In genomic region chr1:246679211-246680177, GRCh38 we compare ENCODE assay signal across 14 cellular contexts. TPM values are rescaled to one million over a fixed set of nuclear protein-coding genes. Genes with fewer than 3 reads are reported as not detected.
DNase-seq lines count a peak whose midpoint lies in the region; ATAC-seq and TF ChIP-seq lines count a peak whose summit lies in the region.
"Had no signal": no experiment of that assay in that cellular context is flagged by ENCODE, and none has a peak within 500 bp of the region (broad histone marks: within the 10 kb centered on the region; RNA-seq: fewer than 3 reads in every experiment).

No MANE protein-coding gene starts in this region.

- TF ChIP-seq POLR2A in vagina (IDR thresholded peaks at IDR 0.05), result no peak

- H3K9me3 ChIP-seq in vagina, result no peaks in the 10 kb centered on the region
- no peaks in the 10 kb centered on the region for H3K9me3 ChIP-seq in colonic mucosa
- H3K9me3 ChIP-seq: neutrophil, thoracic aorta had no signal

- ATAC-seq in stimulated activated naive CD8-positive, alpha-beta T cell treated with anti-CD3 and anti-CD28 coated beads, Interleukin-15, Interleukin-2, amounts not matched to agents 100 U/mL and 50 U/mL, for 24 hours, result peak; percentile 14
- no peak for ATAC-seq in stimulated activated naive CD8-positive, alpha-beta T cell treated with anti-CD3 and anti-CD28 coated beads, Interleukin-15, amount 100 ng/mL, for 72 hours
- no peak for ATAC-seq in activated T-cell treated with anti-CD3 and anti-CD28 coated beads, Interleukin-2, amount 50 U/mL, for 72 hours (replicated peaks in 1 of 2)
- ATAC-seq: activated naive CD8-positive, alpha-beta T cell treated with anti-CD3 and anti-CD28 coated beads, Interleukin-2, amount 50 U/mL, for 24 hours had no signal

- H3K4me3 Mint-ChIP-seq in stimulated activated naive CD8-positive, alpha-beta T cell treated with anti-CD3 and anti-CD28 coated beads, Interleukin-15, amount 100 ng/mL, for 72 hours, result no peak overlapping the region
- H3K4me3 Mint-ChIP-seq in nephron, result no peak overlapping the region
- H3K4me3 Mint-ChIP-seq in activated T-cell treated with anti-CD3 and anti-CD28 coated beads, Interleukin-2, amount 50 U/mL, for 72 hours, result no peak overlapping the region
- H3K4me3 Mint-ChIP-seq: activated naive CD8-positive, alpha-beta T cell treated with anti-CD3 and anti-CD28 coated beads, Interleukin-2, amount 50 U/mL, for 24 hours had no signal

- no peaks in the 10 kb centered on the region for H3K27me3 Mint-ChIP-seq in stimulated activated naive CD8-positive, alpha-beta T cell treated with anti-CD3 and anti-CD28 coated beads, Interleukin-15, amount 100 ng/mL, for 72 hours
- H3K27me3 Mint-ChIP-seq in nephron (ENCODE audit: low read depth), result no peaks in the 10 kb centered on the region
- H3K27me3 Mint-ChIP-seq in activated T-cell treated with anti-CD3 and anti-CD28 coated beads, Interleukin-2, amount 50 U/mL, for 72 hours (ENCODE audit: low read depth), result no peaks in the 10 kb centered on the region
- H3K27me3 Mint-ChIP-seq: activated naive CD8-positive, alpha-beta T cell treated with anti-CD3 and anti-CD28 coated beads, Interleukin-2, amount 50 U/mL, for 24 hours had no signal

- no peaks in the 10 kb centered on the region for H3K4me1 Mint-ChIP-seq in stimulated activated naive CD8-positive, alpha-beta T cell treated with anti-CD3 and anti-CD28 coated beads, Interleukin-15, amount 100 ng/mL, for 72 hours
- H3K4me1 Mint-ChIP-seq in nephron, result peaks cover 56% of the 10 kb centered on the region
- no peaks in the 10 kb centered on the region for H3K4me1 Mint-ChIP-seq in activated T-cell treated with anti-CD3 and anti-CD28 coated beads, Interleukin-2, amount 50 U/mL, for 72 hours (ENCODE audit: low read depth)
- H3K4me1 Mint-ChIP-seq: activated naive CD8-positive, alpha-beta T cell treated with anti-CD3 and anti-CD28 coated beads, Interleukin-2, amount 50 U/mL, for 24 hours had no signal

- no peak overlapping the region for H3K9ac ChIP-seq in colonic mucosa (ENCODE audit: low read depth in 2 of 2, low read length in 2 of 2)

- TF ChIP-seq CTCF in nephron (IDR thresholded peaks at IDR 0.05; ENCODE audit: unreplicated experiment in 3 of 3) (no peak), vagina (IDR thresholded peaks at IDR 0.05) (no peak), colonic mucosa (IDR thresholded peaks at IDR 0.05) (no peak)

- H3K27ac ChIP-seq in vagina (peak overlapping the region; percentile 43), colonic mucosa (no peak overlapping the region)
- H3K27ac ChIP-seq: neutrophil, thoracic aorta had no signal

- H3K9me3 Mint-ChIP-seq in stimulated activated naive CD8-positive, alpha-beta T cell treated with anti-CD3 and anti-CD28 coated beads, Interleukin-15, amount 100 ng/mL, for 72 hours, result peaks cover 0 to 8% of the 10 kb centered on the region in 2 donors
- peaks cover 2% of the 10 kb centered on the region for H3K9me3 Mint-ChIP-seq in nephron
- peaks cover 0 to 2% of the 10 kb centered on the region in 2 donors for H3K9me3 Mint-ChIP-seq in activated T-cell treated with anti-CD3 and anti-CD28 coated beads, Interleukin-2, amount 50 U/mL, for 72 hours

- no peak for DNase-seq in stimulated activated naive CD8-positive, alpha-beta T cell treated with anti-CD3 and anti-CD28 coated beads, Interleukin-15, Interleukin-2, amounts not matched to agents 100 U/mL and 50 U/mL, for 24 hours
- DNase-seq in stimulated activated naive CD8-positive, alpha-beta T cell treated with anti-CD3 and anti-CD28 coated beads, Interleukin-15, amount 100 ng/mL, for 72 hours, result no peak
- DNase-seq in cerebellar cortex (ENCODE audit: low spot score) (peak; percentile 78), vagina (ENCODE audit: extremely low spot score in 2 of 2) (no peak), colonic mucosa (no peak), NCI-H1417 (lab: John Stamatoyannopoulos, UW) (no peak)
- DNase-seq in activated T-cell treated with anti-CD3 and anti-CD28 coated beads, Interleukin-2, amount 50 U/mL, for 72 hours, result no peak
- DNase-seq: activated naive CD8-positive, alpha-beta T cell treated with anti-CD3 and anti-CD28 coated beads, Interleukin-2, amount 50 U/mL, for 24 hours; OCI-M1; stimulated activated CD4-positive, alpha-beta T cell treated with anti-CD3 and anti-CD28 coated beads, Interleukin-15, amount 100 ng/mL, for 24 hours had no signal

- H3K36me3 ChIP-seq in vagina, result no peaks in the 10 kb centered on the region
- H3K36me3 ChIP-seq in colonic mucosa, result no peaks in the 10 kb centered on the region
- H3K36me3 ChIP-seq: neutrophil, thoracic aorta had no signal

- H3K4me3 ChIP-seq in vagina, result no peak overlapping the region
- H3K4me3 ChIP-seq in colonic mucosa, result no peak overlapping the region
- H3K4me3 ChIP-seq: lung, thoracic aorta had no signal

- H3K27me3 ChIP-seq in vagina (no peaks in the 10 kb centered on the region), colonic mucosa (no peaks in the 10 kb centered on the region)
- H3K27me3 ChIP-seq: neutrophil had no signal

- peaks cover 7% of the 10 kb centered on the region for H3K36me3 Mint-ChIP-seq in nephron (ENCODE audit: low read depth)
- H3K36me3 Mint-ChIP-seq in activated T-cell treated with anti-CD3 and anti-CD28 coated beads, Interleukin-2, amount 50 U/mL, for 72 hours (ENCODE audit: insufficient read depth in 2 of 2), result no peaks in the 10 kb centered on the region

- no peak overlapping the region for H3K27ac Mint-ChIP-seq in stimulated activated naive CD8-positive, alpha-beta T cell treated with anti-CD3 and anti-CD28 coated beads, Interleukin-15, amount 100 ng/mL, for 72 hours
- H3K27ac Mint-ChIP-seq in nephron, result peak overlapping the region; percentile 87 to 97 (median 94)
- no peak overlapping the region for H3K27ac Mint-ChIP-seq in activated T-cell treated with anti-CD3 and anti-CD28 coated beads, Interleukin-2, amount 50 U/mL, for 72 hours
- H3K27ac Mint-ChIP-seq: activated naive CD8-positive, alpha-beta T cell treated with anti-CD3 and anti-CD28 coated beads, Interleukin-2, amount 50 U/mL, for 24 hours had no signal

- intact Hi-C loops in vagina (cut with DNase I), result loop anchor here (5.0 to 10.0 kb wide), 2 partner anchors 32 to 115 kb away; partner anchors contain the start of genes CNST and TFB2M
- intact Hi-C loops in colonic mucosa (cut with DNase I), result no loop called here

- H3K4me1 ChIP-seq in vagina (peaks cover 31% of the 10 kb centered on the region), colonic mucosa (no peaks in the 10 kb centered on the region)

RNA-seq across cellular contexts. Expression of gene SCCPDH, which starts 44.7 kb away (rescaled TPM):
- 18.2 TPM for total RNA-seq in vagina
- 10 to 100 TPM; 20.7 to 23.7 TPM for total RNA-seq in activated T-cell treated with anti-CD3 and anti-CD28 coated beads, Interleukin-2, amount 50 U/mL, for 72 hours
- 10 to 100 TPM; 29.9 to 40.1 TPM for total RNA-seq in colonic mucosa

Comparison
In these comparisons a context has a peak if more than half of its experiments do, and no peak if none do; other contexts are left out.
1. H3K27ac Mint-ChIP-seq: peak in nephron (3 of 3); none in stimulated activated naive CD8-positive, alpha-beta T cell treated with anti-CD3 and anti-CD28 coated beads, Interleukin-15, amount 100 ng/mL, for 72 hours (0 of 2) and activated T-cell treated with anti-CD3 and anti-CD28 coated beads, Interleukin-2, amount 50 U/mL, for 72 hours (single experiment).